ENCODE assay signal across 17 cellular contexts in genomic region chr5:91443028-91443427, GRCh38. TPM values are rescaled to one million over a fixed set of nuclear protein-coding genes. Genes with fewer than 3 reads are reported as not detected.
DNase-seq lines count a peak whose midpoint lies in the region; ATAC-seq and TF ChIP-seq lines count a peak whose summit lies in the region.
"Had no signal": no experiment of that assay in that cellular context is flagged by ENCODE, and none has a peak within 500 bp of the region (broad histone marks: within the 10 kb centered on the region; RNA-seq: fewer than 3 reads in every experiment).

No MANE protein-coding gene starts in this region.

- DNase-seq in AG09309 (ENCODE audit: low read depth) (peak; percentile 55), HT1080 (ENCODE audit: low read depth) (peak; percentile 19), astrocyte of the spinal cord (ENCODE audit: low read depth, low spot score) (peak; percentile 73), kidney epithelial cell (ENCODE audit: low read depth) (peak; percentile 5), H9 (no peak), NCI-H2171 treated with DMSO at 0.1 percent for 48 hours (lab: John Stamatoyannopoulos, UW) (no peak), immature natural killer cell (no peak)
- DNase-seq: ACHN; activated CD4-positive, alpha-beta memory T cell treated with anti-CD3 and anti-CD28 coated beads, Interleukin-2, amount 10 ng/mL, durations not matched to agents 7 days and 5 days; KG1; lower lobe of right lung; NCI-H146; nephron progenitor cell; stomach had no signal

- H3K4me3 Mint-ChIP-seq in H9: no peak overlapping the region
- no peak overlapping the region for H3K4me3 Mint-ChIP-seq in immature natural killer cell
- H3K4me3 Mint-ChIP-seq: activated CD4-positive, alpha-beta memory T cell treated with anti-CD3 and anti-CD28 coated beads, Interleukin-2, amount 10 ng/mL, durations not matched to agents 7 days and 5 days; nephron progenitor cell had no signal

- no peaks in the 10 kb centered on the region for H3K36me3 ChIP-seq in kidney epithelial cell (ENCODE audit: control insufficient read depth, insufficient read depth, low read length)
- H3K36me3 ChIP-seq: lower lobe of right lung, stomach, vagina had no signal

- in situ Hi-C loops in astrocyte of the spinal cord (cut with HindIII; ENCODE audit: low sequenced_read_pairs): no loop called here

- no peak overlapping the region for H2BK120ac ChIP-seq in H9 (ENCODE audit: low read depth, low read length, poor library complexity, severe bottlenecking)

- no peak overlapping the region for H3K4ac ChIP-seq in H9 (ENCODE audit: low read depth, low read length)

- H3K9me3 ChIP-seq in H9 (ENCODE audit: control insufficient read depth, low read depth, low read length): no peaks in the 10 kb centered on the region
- H3K9me3 ChIP-seq: lower lobe of right lung, stomach, vagina had no signal

- ATAC-seq in GM19455 (IDR thresholded peaks at IDR 0.05; ENCODE audit: unreplicated experiment): no peak
- ATAC-seq: lower lobe of right lung had no signal

- H4K5ac ChIP-seq in H9 (ENCODE audit: insufficient read length, low read depth, low read length): no peak overlapping the region

- H4K8ac ChIP-seq in H9 (replicated peaks; ENCODE audit: insufficient read length, low read depth, low read length): no peak overlapping the region

- H2AK5ac ChIP-seq in H9 (ENCODE audit: insufficient read length, low read length): no peak overlapping the region

- H3K14ac ChIP-seq in H9 (ENCODE audit: insufficient read depth, low read length): no peak overlapping the region

- no peaks in the 10 kb centered on the region for H4K20me1 ChIP-seq in H9 (ENCODE audit: control insufficient read depth, insufficient read depth, insufficient read length)

- H3K4me2 ChIP-seq in H9 (ENCODE audit: insufficient read depth, insufficient read length, low read length): no peak overlapping the region

- H3K4me3 ChIP-seq in AG09309 (ENCODE audit: control insufficient read depth, low read depth, low read length) (no peak overlapping the region), astrocyte of the spinal cord (ENCODE audit: low read depth, low read length) (no peak overlapping the region), kidney epithelial cell (ENCODE audit: low read depth, low read length) (no peak overlapping the region)
- H3K4me3 ChIP-seq: lower lobe of right lung, SK-N-MC, stomach, vagina had no signal

- no peaks in the 10 kb centered on the region for H3K79me1 ChIP-seq in H9 (ENCODE audit: insufficient read depth, low read depth, low read length, poor library complexity, severe bottlenecking)

- H3T11ph ChIP-seq in H9 (ENCODE audit: low read length): no peak overlapping the region

- H3K56ac ChIP-seq in H9 (ENCODE audit: insufficient read length, low read depth, low read length): no peak overlapping the region

- no peak overlapping the region for H2BK20ac ChIP-seq in H9 (ENCODE audit: low read depth, low read length, poor library complexity, severe bottlenecking)

- H3K27ac Mint-ChIP-seq in H9 (no peak overlapping the region), immature natural killer cell (no peak overlapping the region)
- H3K27ac Mint-ChIP-seq: activated CD4-positive, alpha-beta memory T cell treated with anti-CD3 and anti-CD28 coated beads, Interleukin-2, amount 10 ng/mL, durations not matched to agents 7 days and 5 days; nephron progenitor cell had no signal

- no CpG with 5 or more reads among the region's 1 CpG for WGBS in H9 (ENCODE audit: extremely low coverage, insufficient read length, low lambda C conversion rate)

- no peak overlapping the region for H3K23ac ChIP-seq in H9 (ENCODE audit: insufficient read length, low read depth, low read length)

- H3K79me2 ChIP-seq in H9 (ENCODE audit: insufficient read depth, low read length): no peaks in the 10 kb centered on the region

- H3K27me3 Mint-ChIP-seq in H9 (ENCODE audit: low read depth) (no peaks in the 10 kb centered on the region), immature natural killer cell (ENCODE audit: low read depth in 3 of 3) (no peaks in the 10 kb centered on the region)
- H3K27me3 Mint-ChIP-seq: activated CD4-positive, alpha-beta memory T cell treated with anti-CD3 and anti-CD28 coated beads, Interleukin-2, amount 10 ng/mL, durations not matched to agents 7 days and 5 days had no signal

- no peak overlapping the region for H2BK5ac ChIP-seq in H9 (ENCODE audit: insufficient read length, low read length)

- H2BK15ac ChIP-seq in H9 (ENCODE audit: low read depth, low read length): no peak overlapping the region

- H3K4me1 Mint-ChIP-seq in H9 (peaks cover 14 to 15% of the 10 kb centered on the region in 2 experiments), immature natural killer cell (peaks cover 10 to 19% of the 10 kb centered on the region in 2 donors)
- H3K4me1 Mint-ChIP-seq: activated CD4-positive, alpha-beta memory T cell treated with anti-CD3 and anti-CD28 coated beads, Interleukin-2, amount 10 ng/mL, durations not matched to agents 7 days and 5 days had no signal

- H4K91ac ChIP-seq in H9 (ENCODE audit: insufficient read length, low read depth, low read length): no peak overlapping the region

- H2BK12ac ChIP-seq in H9 (ENCODE audit: insufficient read length, low read depth, low read length): no peak overlapping the region

- TF ChIP-seq CTCF in AG09309 (IDR thresholded peaks at IDR 0.05; ENCODE audit: control insufficient read depth, insufficient read depth, low read depth, low read length, missing control alignments): no peak
- no peak for TF ChIP-seq CTCF in astrocyte of the spinal cord (IDR thresholded peaks at IDR 0.05; ENCODE audit: low read depth, low read length)
- no peak for TF ChIP-seq CTCF in kidney epithelial cell (IDR thresholded peaks at IDR 0.05; ENCODE audit: insufficient read depth, low read length, poor library complexity, severe bottlenecking)
- no peak for TF ChIP-seq CTCF in H9 (conservative IDR thresholded peaks at IDR 0.05)

- no peak overlapping the region for H3K9ac ChIP-seq in H9 (ENCODE audit: extremely low read depth, insufficient read length, low read length)

- no peak overlapping the region for H3K18ac ChIP-seq in H9 (ENCODE audit: insufficient read length, low read depth, low read length)

- H3K9me3 Mint-ChIP-seq in H9 (no peaks in the 10 kb centered on the region), immature natural killer cell (no peaks in the 10 kb centered on the region)

- H3K27me3 ChIP-seq in kidney epithelial cell (ENCODE audit: control insufficient read depth, insufficient read depth, low read length) (no peaks in the 10 kb centered on the region), H9 (ENCODE audit: insufficient read depth, low read length) (no peaks in the 10 kb centered on the region)
- H3K27me3 ChIP-seq: stomach, vagina had no signal

- peaks cover 3% of the 10 kb centered on the region; the same call in 1 of the 2 replicates for H3K4me1 ChIP-seq in H9 (ENCODE audit: insufficient read depth, low read length)
- H3K4me1 ChIP-seq: lower lobe of right lung, stomach, vagina had no signal

- no peak overlapping the region for H2AFZ ChIP-seq in H9 (ENCODE audit: low read length)

- no peak overlapping the region for H3K27ac ChIP-seq in H9 (ENCODE audit: insufficient read length, low read depth, low read length)
- H3K27ac ChIP-seq: lower lobe of right lung, SK-N-MC, stomach, vagina had no signal

- H3K36me3 Mint-ChIP-seq in H9 (ENCODE audit: insufficient read depth in 1 of 3, low read depth in 3 of 3): no peaks in the 10 kb centered on the region; a peak in 1 of 7 replicates
- peaks cover 0 to 6% (median 5%) of the 10 kb centered on the region in 3 donors for H3K36me3 Mint-ChIP-seq in immature natural killer cell

- no peaks in the 10 kb centered on the region for H3K23me2 ChIP-seq in H9 (ENCODE audit: insufficient read length, low read depth, low read length, poor library complexity, severe bottlenecking)

RNA-seq across cellular contexts. Expression of gene ARRDC3, which starts 59.9 kb away (rescaled TPM):
- total RNA-seq in HT1080 (2014; rRNA removed; shearing (Covaris generic)): 12.7 and 14.1 TPM in 2 replicates
- polyA plus RNA-seq in HT1080 (2015; cell fraction: cytosol; rRNA removed): 9.9 and 12.6 TPM in 2 replicates
- 34.4 and 43.8 TPM in 2 replicates for polyA plus RNA-seq in HT1080 (2015; cell fraction: nucleus; rRNA removed)
- total RNA-seq in kidney epithelial cell (35.2 and 39.1 TPM in 2 replicates), H9 (2021) (2.8 and 5.5 TPM in 2 replicates)
- 10 to 100 TPM; 39.1 to 51.5 (median 50.3) TPM for polyA plus RNA-seq in immature natural killer cell

Comparison
In these comparisons a context has a peak if more than half of its experiments do, and no peak if none do; other contexts are left out.
1. DNase-seq: peak in AG09309 (single experiment), HT1080 (single experiment), astrocyte of the spinal cord (single experiment) and kidney epithelial cell (single experiment); none in H9 (single experiment), NCI-H2171 treated with DMSO at 0.1 percent for 48 hours (single experiment) and immature natural killer cell (0 of 3).